ENCODE assay signal across 14 cellular contexts in the genomic region with DNA sequence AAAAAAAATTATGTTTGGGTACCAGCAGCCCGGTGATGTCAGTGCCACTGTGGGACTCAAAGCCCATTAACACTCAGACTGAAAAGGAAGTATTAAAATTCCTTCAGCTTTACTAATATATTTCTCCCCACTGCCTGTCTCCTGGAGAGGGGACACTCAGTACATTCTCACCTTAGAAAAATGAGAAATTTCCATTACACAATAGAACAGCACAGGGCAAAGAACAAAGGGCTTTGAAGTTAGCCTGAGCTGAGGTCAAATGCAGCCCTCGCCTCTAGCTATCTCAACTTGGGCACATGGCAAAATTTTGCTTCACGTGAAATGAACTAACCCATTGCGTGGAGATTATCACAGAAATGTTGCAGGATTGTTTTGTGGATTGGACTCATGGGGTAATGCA.
A peak's percentile ranks its signal among the peaks of the same experiment; 100 is the strongest.
DNase-seq lines count a peak whose midpoint lies in the region; ATAC-seq, FAIRE-seq and TF ChIP-seq lines count a peak whose summit lies in the region.
"Had no signal": no experiment of that assay in that cellular context is flagged by ENCODE, and none has a peak within 500 bp of the region (broad histone marks: within the 10 kb centered on the region; RNA-seq: fewer than 3 reads in every experiment).

No MANE protein-coding gene starts in this region.

- no peak for TF ChIP-seq POLR2A in H54 (IDR thresholded peaks at IDR 0.05; ENCODE audit: low read depth, low read length)

- no peaks in the 10 kb centered on the region for H3K9me3 Mint-ChIP-seq in activated naive CD8-positive, alpha-beta T cell treated with anti-CD3 and anti-CD28 coated beads, Interleukin-2, amount 50 U/mL, for 24 hours

- DNase-seq in H54 (ENCODE audit: insufficient read length, low spot score) (peak; percentile 44), astrocyte of the hippocampus (ENCODE audit: low read depth, low spot score) (peak; percentile 87), left ventricle myocardium inferior (no peak), kidney (no peak), NCI-H446 (lab: John Stamatoyannopoulos, UW) (no peak)
- no peak for DNase-seq in effector CD8-positive, alpha-beta T cell (lab: John Stamatoyannopoulos, UW)
- DNase-seq in activated naive CD8-positive, alpha-beta T cell treated with anti-CD3 and anti-CD28 coated beads, Interleukin-2, amount 50 U/mL, for 24 hours, result no peak
- DNase-seq: Calu3; effector memory CD8-positive, alpha-beta T cell; NCI-H1436 treated with DMSO at 0.1 percent for 48 hours; T-helper 2 cell had no signal

- FAIRE-seq in H54 (lab: Jason Lieb, UNC) (peak; percentile 69), kidney (lab: Jason Lieb, UNC) (no peak)
- FAIRE-seq: GM12891 had no signal

- TF ChIP-seq CTCF in left ventricle myocardium inferior (IDR thresholded peaks at IDR 0.05; ENCODE audit: borderline replicate concordance) (no peak), kidney (IDR thresholded peaks at IDR 0.05; ENCODE audit: borderline replicate concordance, extremely low read depth, insufficient read depth) (no peak)

- no peaks in the 10 kb centered on the region for H3K27me3 ChIP-seq in left ventricle myocardium inferior (ENCODE audit: low read depth)
- H3K27me3 ChIP-seq in skeletal muscle tissue (ENCODE audit: control insufficient read depth in 3 of 3, insufficient read depth in 3 of 3, low read length in 3 of 3), result no peaks in the 10 kb centered on the region

- peaks cover 4% of the 10 kb centered on the region for H3K27me3 Mint-ChIP-seq in activated naive CD8-positive, alpha-beta T cell treated with anti-CD3 and anti-CD28 coated beads, Interleukin-2, amount 50 U/mL, for 24 hours

- ATAC-seq in activated naive CD8-positive, alpha-beta T cell treated with anti-CD3 and anti-CD28 coated beads, Interleukin-2, amount 50 U/mL, for 24 hours, result no peak
- ATAC-seq: effector memory CD8-positive, alpha-beta T cell had no signal

- H3K4me3 ChIP-seq in left ventricle myocardium inferior (no peak overlapping the region), skeletal muscle tissue (ENCODE audit: low read length in 3 of 3) (peak overlapping the region in 1 of 3 donors; percentile 34), kidney (ENCODE audit: low read length in 2 of 2) (no peak overlapping the region)

- H3K4me1 ChIP-seq in left ventricle myocardium inferior (peaks cover 80% of the 10 kb centered on the region), skeletal muscle tissue (ENCODE audit: control insufficient read depth in 3 of 3, insufficient read depth in 3 of 3, low read length in 3 of 3) (peaks cover 31 to 40% (median 31%) of the 10 kb centered on the region in 3 donors), kidney (ENCODE audit: control insufficient read depth in 1 of 2, insufficient read depth in 1 of 2, low read depth in 1 of 2, low read length in 2 of 2) (peaks cover 0 to 5% of the 10 kb centered on the region in 2 donors)

- H3K4me3 Mint-ChIP-seq in activated naive CD8-positive, alpha-beta T cell treated with anti-CD3 and anti-CD28 coated beads, Interleukin-2, amount 50 U/mL, for 24 hours, result no peak overlapping the region
- H3K4me3 Mint-ChIP-seq: activated naive CD8-positive, alpha-beta T cell; effector memory CD8-positive, alpha-beta T cell had no signal

- H3K9ac ChIP-seq in skeletal muscle tissue (ENCODE audit: low read depth in 1 of 3, low read length in 3 of 3), result peak overlapping the region in 2 of 3 donors; percentile 3 to 55
- H3K9ac ChIP-seq in kidney (ENCODE audit: low read length in 2 of 2), result no peak overlapping the region

- H3K27ac ChIP-seq in left ventricle myocardium inferior (replicated peaks) (peak overlapping the region; percentile 79), skeletal muscle tissue (ENCODE audit: low read depth, low read length) (peak overlapping the region; percentile 19), kidney (ENCODE audit: low read depth in 2 of 2, low read length in 2 of 2) (no peak overlapping the region)

- H3K36me3 ChIP-seq in left ventricle myocardium inferior (no peaks in the 10 kb centered on the region), skeletal muscle tissue (ENCODE audit: control insufficient read depth in 3 of 3, insufficient read depth in 3 of 3, low read length in 3 of 3) (no peaks in the 10 kb centered on the region), kidney (ENCODE audit: control insufficient read depth in 1 of 2, insufficient read depth in 2 of 2, low read length in 2 of 2) (no peaks in the 10 kb centered on the region)

- intact Hi-C loops in left ventricle myocardium inferior (cut with micrococcal nuclease) (no loop called here), kidney (cut with DNase I) (no loop called here)

- H3K36me3 Mint-ChIP-seq in activated naive CD8-positive, alpha-beta T cell treated with anti-CD3 and anti-CD28 coated beads, Interleukin-2, amount 50 U/mL, for 24 hours (ENCODE audit: low read depth), result no peaks in the 10 kb centered on the region
- H3K36me3 Mint-ChIP-seq: activated naive CD8-positive, alpha-beta T cell had no signal

- H3K9me3 ChIP-seq in left ventricle myocardium inferior (replicated peaks) (no peaks in the 10 kb centered on the region), skeletal muscle tissue (ENCODE audit: control insufficient read depth in 3 of 3, low read length in 3 of 3) (no peaks in the 10 kb centered on the region), kidney (ENCODE audit: control insufficient read depth in 1 of 2, low read length in 2 of 2) (no peaks in the 10 kb centered on the region)

- H3K4me1 Mint-ChIP-seq in activated naive CD8-positive, alpha-beta T cell treated with anti-CD3 and anti-CD28 coated beads, Interleukin-2, amount 50 U/mL, for 24 hours, result no peaks in the 10 kb centered on the region

- H3K27ac Mint-ChIP-seq in activated naive CD8-positive, alpha-beta T cell treated with anti-CD3 and anti-CD28 coated beads, Interleukin-2, amount 50 U/mL, for 24 hours, result no peak overlapping the region
- H3K27ac Mint-ChIP-seq: activated naive CD8-positive, alpha-beta T cell; effector memory CD8-positive, alpha-beta T cell had no signal

Comparison
In these comparisons a context has a peak if more than half of its experiments do, and no peak if none do; other contexts are left out.
1. DNase-seq: peak in H54 (single experiment) and astrocyte of the hippocampus (single experiment); none in left ventricle myocardium inferior (single experiment), kidney (single experiment), effector CD8-positive, alpha-beta T cell (single experiment), NCI-H446 (0 of 2) and activated naive CD8-positive, alpha-beta T cell treated with anti-CD3 and anti-CD28 coated beads, Interleukin-2, amount 50 U/mL, for 24 hours (single experiment).
2. H3K27ac ChIP-seq: peak in left ventricle myocardium inferior (single experiment) and skeletal muscle tissue (single experiment); none in kidney (0 of 2).
3. H3K9ac ChIP-seq: peak in skeletal muscle tissue (2 of 3); none in kidney (0 of 2).